ENCODE assay signal across 9 cellular contexts in the genomic region with DNA sequence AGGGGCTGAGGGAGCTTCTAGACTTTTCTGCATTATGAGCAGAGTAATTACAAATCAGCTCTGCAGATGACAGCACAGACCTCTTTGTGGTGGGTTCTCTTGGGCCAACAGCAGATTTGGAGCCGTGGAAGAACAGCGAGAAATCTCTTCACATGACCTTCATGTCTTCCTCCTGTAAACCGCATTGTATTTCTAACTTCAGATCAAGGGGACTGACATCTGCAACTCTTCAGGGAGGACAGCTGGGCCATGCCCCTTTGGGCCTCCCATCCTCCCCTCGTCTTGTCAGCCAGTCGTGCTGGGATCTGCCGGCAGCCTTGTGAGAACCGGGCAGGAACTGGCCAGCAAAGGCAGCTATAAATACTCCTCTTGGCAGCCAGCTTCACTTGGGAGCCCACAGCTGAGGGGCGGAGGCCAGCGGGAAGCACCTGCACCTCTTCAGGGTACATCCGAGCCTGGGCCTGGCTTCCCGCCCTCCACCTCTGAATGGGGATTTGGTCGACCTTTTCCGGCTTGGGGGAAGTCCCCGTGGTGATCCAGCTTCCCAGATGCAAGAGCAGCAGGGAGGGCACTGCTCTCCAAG. TPM values are rescaled to one million over a fixed set of nuclear protein-coding genes. Genes with fewer than 3 reads are reported as not detected.
DNase-seq lines count a peak whose midpoint lies in the region; ATAC-seq and TF ChIP-seq lines count a peak whose summit lies in the region.
"Had no signal": no experiment of that assay in that cellular context is flagged by ENCODE, and none has a peak within 500 bp of the region (broad histone marks: within the 10 kb centered on the region; RNA-seq: fewer than 3 reads in every experiment).

No MANE protein-coding gene starts in this region.

- no peak overlapping the region for H3K27ac Mint-ChIP-seq in activated naive CD4-positive, alpha-beta T cell treated with anti-CD3 and anti-CD28 coated beads for 36 hours
- no peak overlapping the region for H3K27ac Mint-ChIP-seq in activated naive CD4-positive, alpha-beta T cell treated with anti-CD3 and anti-CD28 coated beads, Interleukin-2, amount 10 ng/mL, durations not matched to agents 7 days and 5 days
- H3K27ac Mint-ChIP-seq in naive B cell = peak overlapping the region; percentile 74 to 99 (median 96)

- no peaks in the 10 kb centered on the region for H3K36me3 Mint-ChIP-seq in activated naive CD4-positive, alpha-beta T cell treated with anti-CD3 and anti-CD28 coated beads for 36 hours (ENCODE audit: low read depth)
- H3K36me3 Mint-ChIP-seq in activated naive CD4-positive, alpha-beta T cell treated with anti-CD3 and anti-CD28 coated beads, Interleukin-2, amount 10 ng/mL, durations not matched to agents 7 days and 5 days = no peaks in the 10 kb centered on the region
- peaks cover 0 to 1% of the 10 kb centered on the region in 2 donors for H3K36me3 Mint-ChIP-seq in naive B cell

- peak overlapping the region; percentile 79 for H3K27ac ChIP-seq in colonic mucosa
- H3K27ac ChIP-seq: C4-2B had no signal

- no peaks in the 10 kb centered on the region for H3K9me3 Mint-ChIP-seq in activated naive CD4-positive, alpha-beta T cell treated with anti-CD3 and anti-CD28 coated beads for 36 hours
- no peaks in the 10 kb centered on the region for H3K9me3 Mint-ChIP-seq in activated naive CD4-positive, alpha-beta T cell treated with anti-CD3 and anti-CD28 coated beads, Interleukin-2, amount 10 ng/mL, durations not matched to agents 7 days and 5 days
- H3K9me3 Mint-ChIP-seq in naive B cell = peaks cover 0 to 6% (median 0%) of the 10 kb centered on the region in 7 donors

- H3K27me3 Mint-ChIP-seq in activated naive CD4-positive, alpha-beta T cell treated with anti-CD3 and anti-CD28 coated beads for 36 hours (ENCODE audit: low read depth) = peaks cover 3% of the 10 kb centered on the region
- peaks cover 20% of the 10 kb centered on the region for H3K27me3 Mint-ChIP-seq in activated naive CD4-positive, alpha-beta T cell treated with anti-CD3 and anti-CD28 coated beads, Interleukin-2, amount 10 ng/mL, durations not matched to agents 7 days and 5 days
- H3K27me3 Mint-ChIP-seq in naive B cell = no peaks in the 10 kb centered on the region

- H3K4me3 ChIP-seq in colonic mucosa = no peak overlapping the region

- CTCF ChIA-PET in activated naive CD4-positive, alpha-beta T cell treated with anti-CD3 and anti-CD28 coated beads for 36 hours (lab: Charles Lee) = interaction anchor here (0.5 to 1.1 kb wide), 4 partner anchors 10 to 335 kb away, joined by 3 to 4 read pairs (median 4); no protein-coding TSS in a partner anchor
- CTCF ChIA-PET in activated naive CD4-positive, alpha-beta T cell treated with anti-CD3 and anti-CD28 coated beads, Interleukin-2, amount 10 ng/mL, durations not matched to agents 7 days and 5 days (lab: Charles Lee) = interaction anchor here (1.2 kb wide), 1 partner anchor 9 kb away, joined by 3 read pairs; no protein-coding TSS in a partner anchor

- peak; percentile 24 for DNase-seq in activated naive CD4-positive, alpha-beta T cell treated with anti-CD3 and anti-CD28 coated beads for 36 hours
- DNase-seq in activated naive CD4-positive, alpha-beta T cell treated with anti-CD3 and anti-CD28 coated beads, Interleukin-2, amount 10 ng/mL, durations not matched to agents 7 days and 5 days = no peak
- DNase-seq in NCI-H1092 (lab: John Stamatoyannopoulos, UW) (peak; percentile 91), colonic mucosa (peak; percentile 82), naive B cell (peak; percentile 39), GDM1 (lab: John Stamatoyannopoulos, UW) (no peak)
- no peak for DNase-seq in activated effector memory CD4-positive, alpha-beta T cell treated with Interleukin-2 at 50 U/mL for 16 hours

- intact Hi-C loops in activated naive CD4-positive, alpha-beta T cell treated with anti-CD3 and anti-CD28 coated beads for 36 hours (cut with micrococcal nuclease) = loop anchor here (5.0 kb wide), 2 partner anchors 927 to 1147 kb away; no protein-coding TSS in a partner anchor
- intact Hi-C loops in colonic mucosa (cut with DNase I) = no loop called here

- ATAC-seq in naive B cell (ENCODE audit: low read depth in 2 of 2) (peak; percentile 44 to 48), HG03095 (IDR thresholded peaks at IDR 0.05; ENCODE audit: unreplicated experiment) (no peak)

- peaks cover 18% of the 10 kb centered on the region for H3K4me1 Mint-ChIP-seq in activated naive CD4-positive, alpha-beta T cell treated with anti-CD3 and anti-CD28 coated beads for 36 hours (ENCODE audit: low read depth)
- H3K4me1 Mint-ChIP-seq in activated naive CD4-positive, alpha-beta T cell treated with anti-CD3 and anti-CD28 coated beads, Interleukin-2, amount 10 ng/mL, durations not matched to agents 7 days and 5 days = peaks cover 9% of the 10 kb centered on the region
- H3K4me1 Mint-ChIP-seq in naive B cell = peaks cover 48 to 73% (median 72%) of the 10 kb centered on the region in 3 donors

- H3K4me1 ChIP-seq in colonic mucosa = peaks cover 15% of the 10 kb centered on the region

- H3K9me3 ChIP-seq in colonic mucosa = no peaks in the 10 kb centered on the region

- no peaks in the 10 kb centered on the region for H3K27me3 ChIP-seq in colonic mucosa

- H3K9ac ChIP-seq in colonic mucosa (ENCODE audit: low read depth in 2 of 2, low read length in 2 of 2) = peak overlapping the region in 1 of 2 donors; percentile 0

- no peaks in the 10 kb centered on the region for H3K36me3 ChIP-seq in colonic mucosa

- no peak for TF ChIP-seq CTCF in colonic mucosa (IDR thresholded peaks at IDR 0.05)

- H3K4me3 Mint-ChIP-seq in activated naive CD4-positive, alpha-beta T cell treated with anti-CD3 and anti-CD28 coated beads for 36 hours = no peak overlapping the region
- H3K4me3 Mint-ChIP-seq in activated naive CD4-positive, alpha-beta T cell treated with anti-CD3 and anti-CD28 coated beads, Interleukin-2, amount 10 ng/mL, durations not matched to agents 7 days and 5 days = no peak overlapping the region
- H3K4me3 Mint-ChIP-seq in naive B cell = peak overlapping the region; percentile 1 to 90 (median 77)

RNA-seq across cellular contexts. Expression of gene STEAP1B, which starts 54.8 kb away (rescaled TPM):
- under 1 TPM in 1 of 2 experiments, not detected in 1; 0.19 TPM for total RNA-seq in activated naive CD4-positive, alpha-beta T cell treated with anti-CD3 and anti-CD28 coated beads for 36 hours
- total RNA-seq in colonic mucosa = under 1 TPM; 0.21 to 0.30 TPM
- polyA plus RNA-seq in naive B cell (ENCODE audit: low read depth in 6 of 6) = 10 to 100 TPM in 5 of 6 donors, 1 to 10 TPM in 1; 5.3 to 37.3 (median 30.2) TPM

Comparison
In these comparisons a context has a peak if more than half of its experiments do, and no peak if none do; other contexts are left out.
1. DNase-seq: peak in activated naive CD4-positive, alpha-beta T cell treated with anti-CD3 and anti-CD28 coated beads for 36 hours (single experiment), NCI-H1092 (single experiment), colonic mucosa (single experiment) and naive B cell (single experiment); none in activated naive CD4-positive, alpha-beta T cell treated with anti-CD3 and anti-CD28 coated beads, Interleukin-2, amount 10 ng/mL, durations not matched to agents 7 days and 5 days (single experiment), activated effector memory CD4-positive, alpha-beta T cell treated with Interleukin-2 at 50 U/mL for 16 hours (single experiment) and GDM1 (single experiment).
2. H3K27ac Mint-ChIP-seq: peak in naive B cell (6 of 6); none in activated naive CD4-positive, alpha-beta T cell treated with anti-CD3 and anti-CD28 coated beads for 36 hours (single experiment) and activated naive CD4-positive, alpha-beta T cell treated with anti-CD3 and anti-CD28 coated beads, Interleukin-2, amount 10 ng/mL, durations not matched to agents 7 days and 5 days (single experiment).
3. H3K4me3 Mint-ChIP-seq: peak in naive B cell (8 of 8); none in activated naive CD4-positive, alpha-beta T cell treated with anti-CD3 and anti-CD28 coated beads for 36 hours (single experiment) and activated naive CD4-positive, alpha-beta T cell treated with anti-CD3 and anti-CD28 coated beads, Interleukin-2, amount 10 ng/mL, durations not matched to agents 7 days and 5 days (single experiment).